Comparison of ENCODE assay signal across 20 cellular contexts in the genomic region with DNA sequence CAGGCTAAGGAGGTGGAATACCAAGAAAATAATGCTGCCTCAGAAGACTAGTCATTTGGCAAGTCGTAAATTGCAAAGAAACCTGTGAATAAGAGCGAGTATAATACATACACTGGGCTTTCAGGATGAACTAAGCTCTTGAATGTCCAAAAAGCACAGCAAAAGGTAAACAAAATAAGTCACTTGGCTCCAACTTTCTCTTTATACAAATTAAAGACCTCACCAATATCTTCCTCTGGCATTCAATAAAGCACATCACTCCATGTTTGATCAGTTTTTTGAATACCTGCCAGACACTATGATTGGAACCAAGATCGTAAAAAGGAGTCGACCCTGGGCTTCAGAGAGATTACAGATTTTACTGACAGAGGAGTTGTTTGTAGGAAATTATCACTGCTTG. TPM values are rescaled to one million over a fixed set of nuclear protein-coding genes. Genes with fewer than 3 reads are reported as not detected.
DNase-seq lines count a peak whose midpoint lies in the region; ATAC-seq and TF ChIP-seq lines count a peak whose summit lies in the region.
"Had no signal": no experiment of that assay in that cellular context is flagged by ENCODE, and none has a peak within 500 bp of the region (broad histone marks: within the 10 kb centered on the region; RNA-seq: fewer than 3 reads in every experiment).

No MANE protein-coding gene starts in this region.

- H3K36me3 ChIP-seq in CD8-positive, alpha-beta T cell (ENCODE audit: insufficient read depth, low read length) = no peaks in the 10 kb centered on the region
- H3K36me3 ChIP-seq in SK-N-MC (ENCODE audit: insufficient read depth, low read length) (0 out of 2 replicates have a peak, but pooled peaks cover 10% of the 10 kb centered on the region), body of pancreas (replicated peaks in 1 of 2; ENCODE audit: insufficient read depth in 1 of 2, low read depth in 2 of 2) (no peaks in the 10 kb centered on the region)
- H3K36me3 ChIP-seq: HAP-1, lower lobe of right lung, stomach had no signal

- TF ChIP-seq CTCF in CD8-positive, alpha-beta T cell (IDR thresholded peaks at IDR 0.05) = no peak
- no peak for TF ChIP-seq CTCF in mesothelial cell of epicardium (IDR thresholded peaks at IDR 0.05; ENCODE audit: unreplicated experiment)
- TF ChIP-seq CTCF in nephron progenitor cell (IDR thresholded peaks at IDR 0.05) = no peak
- no peak for TF ChIP-seq CTCF in body of pancreas (IDR thresholded peaks at IDR 0.05)

- H3K9ac ChIP-seq in SK-N-MC (ENCODE audit: insufficient read length) = no peak overlapping the region
- H3K9ac ChIP-seq: parathyroid adenoma had no signal

- no peak for ATAC-seq in CD8-positive, alpha-beta T cell
- ATAC-seq in GM19455 (IDR thresholded peaks at IDR 0.05; ENCODE audit: unreplicated experiment) (no peak), body of pancreas (no peak)
- ATAC-seq: lower lobe of right lung had no signal

- no peaks in the 10 kb centered on the region for H3K27me3 ChIP-seq in CD8-positive, alpha-beta T cell (ENCODE audit: insufficient read depth, low read length)
- H3K27me3 ChIP-seq in body of pancreas = no peaks in the 10 kb centered on the region
- H3K27me3 ChIP-seq: stomach had no signal

- no peak overlapping the region for H3K4me3 ChIP-seq in CD8-positive, alpha-beta T cell (ENCODE audit: low read depth, low read length)
- H3K4me3 ChIP-seq in SK-N-MC = peak overlapping the region; percentile 32; the same call in 1 of the 2 replicates
- H3K4me3 ChIP-seq in body of pancreas = no peak overlapping the region
- H3K4me3 ChIP-seq: HAP-1, lower lobe of right lung, stomach had no signal

- H3K27ac ChIP-seq in CD8-positive, alpha-beta T cell (ENCODE audit: low read depth, low read length) = no peak overlapping the region
- 0 out of 2 replicates have a peak overlapping the region, but pooled peaks have one; percentile 22 for H3K27ac ChIP-seq in SK-N-MC
- H3K27ac ChIP-seq in body of pancreas = peak overlapping the region in 1 of 4 donors; percentile 18
- H3K27ac ChIP-seq: lower lobe of right lung, parathyroid adenoma had no signal

- intact Hi-C loops in CD8-positive, alpha-beta T cell (cut with DNase I, micrococcal nuclease) = loop anchor here in 1 of 2 experiments (10.0 kb wide), 1 partner anchor 1211 kb away; a partner anchor contains a TSS
- intact Hi-C loops in body of pancreas (cut with DNase I) = no loop called here

- no peaks in the 10 kb centered on the region for H3K9me3 Mint-ChIP-seq in CD8-positive, alpha-beta T cell
- no peaks in the 10 kb centered on the region for H3K9me3 Mint-ChIP-seq in mesothelial cell of epicardium
- no peaks in the 10 kb centered on the region for H3K9me3 Mint-ChIP-seq in nephron progenitor cell
- H3K9me3 Mint-ChIP-seq: activated naive CD4-positive, alpha-beta T cell treated with anti-CD3 and anti-CD28 coated beads, Interleukin-2, amount 10 ng/mL, durations not matched to agents 7 days and 5 days had no signal

- H3K4me1 Mint-ChIP-seq in CD8-positive, alpha-beta T cell (ENCODE audit: low read depth) = peaks cover 75% of the 10 kb centered on the region
- H3K4me1 Mint-ChIP-seq in mesothelial cell of epicardium = peaks cover 60% of the 10 kb centered on the region
- H3K4me1 Mint-ChIP-seq in nephron progenitor cell = peaks cover 49% of the 10 kb centered on the region

- peaks cover 61% of the 10 kb centered on the region for H3K4me1 ChIP-seq in CD8-positive, alpha-beta T cell (ENCODE audit: insufficient read depth, low read length)
- H3K4me1 ChIP-seq in body of pancreas = peaks cover 63% of the 10 kb centered on the region

- no peak overlapping the region for H3K27ac Mint-ChIP-seq in CD8-positive, alpha-beta T cell
- H3K27ac Mint-ChIP-seq in mesothelial cell of epicardium (peak overlapping the region; percentile 91), nephron progenitor cell (no peak overlapping the region)
- H3K27ac Mint-ChIP-seq: activated naive CD4-positive, alpha-beta T cell treated with anti-CD3 and anti-CD28 coated beads, Interleukin-2, amount 10 ng/mL, durations not matched to agents 7 days and 5 days had no signal

- POLR2A ChIA-PET in CD8-positive, alpha-beta T cell (lab: Charles Lee) = no interaction called here

- WGBS in body of pancreas, 2 donors = 52 to 53% methylated on average over 4 of the region's 4 CpGs

- H3K4me3 Mint-ChIP-seq in CD8-positive, alpha-beta T cell = peak overlapping the region; percentile 16
- H3K4me3 Mint-ChIP-seq in mesothelial cell of epicardium (peak overlapping the region; percentile 18), nephron progenitor cell (no peak overlapping the region)

- peaks cover 8% of the 10 kb centered on the region for H3K36me3 Mint-ChIP-seq in CD8-positive, alpha-beta T cell
- H3K36me3 Mint-ChIP-seq in mesothelial cell of epicardium = no peaks in the 10 kb centered on the region
- H3K36me3 Mint-ChIP-seq in nephron progenitor cell (ENCODE audit: low read depth) = peaks cover 31% of the 10 kb centered on the region

- DNase-seq in NCI-H2196 (lab: John Stamatoyannopoulos, UW; ENCODE audit: unreplicated experiment) (peak; percentile 1), NCI-H2196 treated with DMSO at 0.1 percent for 48 hours (lab: John Stamatoyannopoulos, UW; ENCODE audit: unreplicated experiment) (no peak), SK-N-MC (ENCODE audit: low read depth, low spot score) (no peak), mesothelial cell of epicardium (ENCODE audit: low spot score in 2 of 2, unreplicated experiment in 2 of 2) (no peak), nephron progenitor cell (no peak), body of pancreas (no peak)
- DNase-seq in CD8-positive, alpha-beta T cell = no peak
- DNase-seq: 8988T; activated CD8-positive, alpha-beta memory T cell treated with anti-CD3 and anti-CD28 coated beads, Interleukin-2, amount 50 U/mL, for 48 hours; activated naive CD4-positive, alpha-beta T cell treated with anti-CD3 and anti-CD28 coated beads, Interleukin-2, amount 10 ng/mL, durations not matched to agents 7 days and 5 days; DMS153; lower lobe of right lung; NCI-H345; NK-92 treated with Interleukin-12 subunit alpha and Interleukin-12 subunit beta, amount 100 ng/mL, for 24 hours; RPMI8226; stimulated activated CD4-positive, alpha-beta T cell treated with anti-CD3 and anti-CD28 coated beads, Interleukin-1b, Interleukin-23, amount 100 ng/mL, for 48 hours; stomach had no signal

- no peak for TF ChIP-seq POLR2A in body of pancreas (IDR thresholded peaks at IDR 0.05)

- H3K27me3 Mint-ChIP-seq in CD8-positive, alpha-beta T cell (ENCODE audit: low read depth) = no peaks in the 10 kb centered on the region
- H3K27me3 Mint-ChIP-seq in mesothelial cell of epicardium (ENCODE audit: low read depth) (no peaks in the 10 kb centered on the region), nephron progenitor cell (ENCODE audit: low read depth, poor library complexity) (peaks cover 5% of the 10 kb centered on the region)
- H3K27me3 Mint-ChIP-seq: activated naive CD4-positive, alpha-beta T cell treated with anti-CD3 and anti-CD28 coated beads, Interleukin-2, amount 10 ng/mL, durations not matched to agents 7 days and 5 days had no signal

- no peaks in the 10 kb centered on the region for H3K9me3 ChIP-seq in CD8-positive, alpha-beta T cell (ENCODE audit: low read length)
- H3K9me3 ChIP-seq in SK-N-MC (ENCODE audit: low read depth, low read length) (no peaks in the 10 kb centered on the region), body of pancreas (no peaks in the 10 kb centered on the region)
- H3K9me3 ChIP-seq: HAP-1, lower lobe of right lung, stomach had no signal

- CTCF ChIA-PET in CD8-positive, alpha-beta T cell (lab: Charles Lee) = no interaction called here

RNA-seq across cellular contexts. Expression of a gene that starts 3.5 kb away (rescaled TPM):
- 10 to 100 TPM; 75.0 to 77.1 TPM for total RNA-seq in CD8-positive, alpha-beta T cell
- total RNA-seq in mesothelial cell of epicardium (148 to 155 TPM (median 155 TPM) in 3 replicates), body of pancreas (10 to 100 TPM; 47.7 to 85.0 TPM)
